Comparison of ENCODE assay signal across 21 cellular contexts in genomic region chr4:159205462-159205861, GRCh38.
A peak's percentile ranks its signal among the peaks of the same experiment; 100 is the strongest.
DNase-seq lines count a peak whose midpoint lies in the region; ATAC-seq lines count a peak whose summit lies in the region.
"Had no signal": no experiment of that assay in that cellular context is flagged by ENCODE, and none has a peak within 500 bp of the region (broad histone marks: within the 10 kb centered on the region; RNA-seq: fewer than 3 reads in every experiment).

No MANE protein-coding gene starts in this region.

- peak overlapping the region; percentile 10 for H3K27ac Mint-ChIP-seq in stimulated activated naive CD8-positive, alpha-beta T cell treated with anti-CD3 and anti-CD28 coated beads, Interleukin-15, Interleukin-2, amounts not matched to agents 100 ng/mL and 50 ng/mL, for 24 hours
- H3K27ac Mint-ChIP-seq in activated naive CD8-positive, alpha-beta T cell treated with anti-CD3 and anti-CD28 coated beads for 36 hours, result peak overlapping the region; percentile 90

- DNase-seq in stimulated activated naive CD8-positive, alpha-beta T cell treated with anti-CD3 and anti-CD28 coated beads, Interleukin-15, Interleukin-2, amounts not matched to agents 100 U/mL and 50 U/mL, for 24 hours, result no peak
- DNase-seq in OCI-M1 (lab: John Stamatoyannopoulos, UW), result peak; percentile 17
- DNase-seq in activated naive CD8-positive, alpha-beta T cell treated with anti-CD3 and anti-CD28 coated beads for 36 hours, result no peak
- no peak for DNase-seq in NCI-H2029 treated with DMSO at 0.1 percent for 48 hours (lab: John Stamatoyannopoulos, UW)
- no peak for DNase-seq in stimulated activated naive CD4-positive, alpha-beta T cell treated with Interleukin-2 at 50 U/mL for 16 hours (lab: John Stamatoyannopoulos, UW)
- DNase-seq in NCI-H226, result no peak
- DNase-seq: activated CD4-positive, alpha-beta T cell treated with anti-CD3 and anti-CD28 coated beads, Interleukin-2, amount 50 U/mL, for 4 hours; AML-193; aorta; central memory CD4-positive, alpha-beta T cell; COR-L47; foreskin keratinocyte; HCEC 1CT; hippocampal formation; islet precursor cell; lower lobe of right lung; NCI-H1417; NCI-H524; stimulated activated CD4-positive, alpha-beta T cell treated with anti-CD3 and anti-CD28 coated beads, Interleukin-2, amount 100 ng/mL, for 24 hours; trophoblast cell had no signal

- H3K4me3 Mint-ChIP-seq in stimulated activated naive CD8-positive, alpha-beta T cell treated with anti-CD3 and anti-CD28 coated beads, Interleukin-15, Interleukin-2, amounts not matched to agents 100 ng/mL and 50 ng/mL, for 24 hours, result peak overlapping the region; percentile 44
- no peak overlapping the region for H3K4me3 Mint-ChIP-seq in activated naive CD8-positive, alpha-beta T cell treated with anti-CD3 and anti-CD28 coated beads for 36 hours

- no peak for ATAC-seq in stimulated activated naive CD8-positive, alpha-beta T cell treated with anti-CD3 and anti-CD28 coated beads, Interleukin-15, Interleukin-2, amounts not matched to agents 100 U/mL and 50 U/mL, for 24 hours
- ATAC-seq: foreskin keratinocyte, lower lobe of right lung had no signal

- peaks cover 45% of the 10 kb centered on the region for H3K4me1 Mint-ChIP-seq in stimulated activated naive CD8-positive, alpha-beta T cell treated with anti-CD3 and anti-CD28 coated beads, Interleukin-15, Interleukin-2, amounts not matched to agents 100 ng/mL and 50 ng/mL, for 24 hours (ENCODE audit: low read depth)
- H3K4me1 Mint-ChIP-seq in activated naive CD8-positive, alpha-beta T cell treated with anti-CD3 and anti-CD28 coated beads for 36 hours, result peaks cover 38% of the 10 kb centered on the region

- H3K27me3 Mint-ChIP-seq in stimulated activated naive CD8-positive, alpha-beta T cell treated with anti-CD3 and anti-CD28 coated beads, Interleukin-15, Interleukin-2, amounts not matched to agents 100 ng/mL and 50 ng/mL, for 24 hours, result no peaks in the 10 kb centered on the region
- no peaks in the 10 kb centered on the region for H3K27me3 Mint-ChIP-seq in activated naive CD8-positive, alpha-beta T cell treated with anti-CD3 and anti-CD28 coated beads for 36 hours

- no peaks in the 10 kb centered on the region for H3K9me3 Mint-ChIP-seq in stimulated activated naive CD8-positive, alpha-beta T cell treated with anti-CD3 and anti-CD28 coated beads, Interleukin-15, Interleukin-2, amounts not matched to agents 100 ng/mL and 50 ng/mL, for 24 hours
- peaks cover 3% of the 10 kb centered on the region for H3K9me3 Mint-ChIP-seq in activated naive CD8-positive, alpha-beta T cell treated with anti-CD3 and anti-CD28 coated beads for 36 hours

- peaks cover 3% of the 10 kb centered on the region for H3K36me3 Mint-ChIP-seq in stimulated activated naive CD8-positive, alpha-beta T cell treated with anti-CD3 and anti-CD28 coated beads, Interleukin-15, Interleukin-2, amounts not matched to agents 100 ng/mL and 50 ng/mL, for 24 hours (ENCODE audit: low read depth)
- peaks cover 19% of the 10 kb centered on the region for H3K36me3 Mint-ChIP-seq in activated naive CD8-positive, alpha-beta T cell treated with anti-CD3 and anti-CD28 coated beads for 36 hours
